ENCODE assay signal across 12 cellular contexts in genomic region chr10:31754803-31755624, GRCh38.
A peak's percentile ranks its signal among the peaks of the same experiment; 100 is the strongest.
DNase-seq lines count a peak whose midpoint lies in the region; ATAC-seq and TF ChIP-seq lines count a peak whose summit lies in the region.
"Had no signal": no experiment of that assay in that cellular context is flagged by ENCODE, and none has a peak within 500 bp of the region (broad histone marks: within the 10 kb centered on the region; RNA-seq: fewer than 3 reads in every experiment).

No MANE protein-coding gene starts in this region.

- peaks cover 7% of the 10 kb centered on the region for H3K4me1 Mint-ChIP-seq in memory B cell
- peaks cover 4 to 12% (median 5%) of the 10 kb centered on the region in 3 donors for H3K4me1 Mint-ChIP-seq in CD8-positive, alpha-beta memory T cell

- H3K27ac ChIP-seq in HUES64 (ENCODE audit: low read depth, low read length) (peak overlapping the region; percentile 64; the same call in 1 of the 2 replicates), breast epithelium (peak overlapping the region; percentile 31 to 34)
- no peak overlapping the region for H3K27ac ChIP-seq in CD8-positive, alpha-beta memory T cell (ENCODE audit: low read depth, low read length)

- no peak overlapping the region for H3K4me3 Mint-ChIP-seq in memory B cell
- no peak overlapping the region for H3K4me3 Mint-ChIP-seq in CD8-positive, alpha-beta memory T cell
- H3K4me3 Mint-ChIP-seq: activated naive CD4-positive, alpha-beta T cell treated with anti-CD3 and anti-CD28 coated beads for 36 hours; B cell had no signal

- H3K27me3 Mint-ChIP-seq in memory B cell = no peaks in the 10 kb centered on the region
- peaks cover 0 to 1% of the 10 kb centered on the region in 2 donors for H3K27me3 Mint-ChIP-seq in CD8-positive, alpha-beta memory T cell
- H3K27me3 Mint-ChIP-seq: B cell had no signal

- no peak for ATAC-seq in memory B cell (ENCODE audit: low read depth)
- ATAC-seq in GM18517 (IDR thresholded peaks at IDR 0.05; ENCODE audit: unreplicated experiment) = no peak
- no peak for ATAC-seq in HG03025 (IDR thresholded peaks at IDR 0.05; ENCODE audit: low FRiP score, unreplicated experiment)
- no peak for ATAC-seq in GM21390 (IDR thresholded peaks at IDR 0.05; ENCODE audit: unreplicated experiment)
- ATAC-seq: mucosa of descending colon had no signal

- H3K9me3 ChIP-seq in HUES64 (ENCODE audit: insufficient read depth, low read depth, low read length) = no peaks in the 10 kb centered on the region
- no peaks in the 10 kb centered on the region for H3K9me3 ChIP-seq in breast epithelium
- no peaks in the 10 kb centered on the region for H3K9me3 ChIP-seq in CD8-positive, alpha-beta memory T cell (ENCODE audit: low read length)
- H3K9me3 ChIP-seq: mucosa of descending colon had no signal

- peak overlapping the region; percentile 22; the same call in 1 of the 2 replicates for H3K9ac ChIP-seq in HUES64 (ENCODE audit: low read depth, low read length)

- no peaks in the 10 kb centered on the region for H3K9me3 Mint-ChIP-seq in memory B cell
- H3K9me3 Mint-ChIP-seq in CD8-positive, alpha-beta memory T cell = no peaks in the 10 kb centered on the region
- H3K9me3 Mint-ChIP-seq: activated naive CD4-positive, alpha-beta T cell treated with anti-CD3 and anti-CD28 coated beads for 36 hours had no signal

- H3K4me3 ChIP-seq in HUES64 (ENCODE audit: low read length) (no peak overlapping the region), breast epithelium (no peak overlapping the region)
- no peak overlapping the region for H3K4me3 ChIP-seq in CD8-positive, alpha-beta memory T cell (ENCODE audit: low read length)
- H3K4me3 ChIP-seq: mucosa of descending colon had no signal

- no peaks in the 10 kb centered on the region for H3K36me3 Mint-ChIP-seq in memory B cell
- peaks cover 0 to 3% (median 0%) of the 10 kb centered on the region in 3 donors for H3K36me3 Mint-ChIP-seq in CD8-positive, alpha-beta memory T cell

- H3K4me1 ChIP-seq in HUES64 (ENCODE audit: insufficient read depth, low read length) (peaks cover 43% of the 10 kb centered on the region), breast epithelium (peaks cover 0 to under 1% of the 10 kb centered on the region in 2 donors)
- H3K4me1 ChIP-seq in CD8-positive, alpha-beta memory T cell (ENCODE audit: insufficient read depth, low read length) = peaks cover 3% of the 10 kb centered on the region

- POLR2A ChIA-PET in CD8-positive, alpha-beta memory T cell (lab: Charles Lee) = no interaction called here

- H3K27me3 ChIP-seq in HUES64 (ENCODE audit: insufficient read depth, low read length) (no peaks in the 10 kb centered on the region), breast epithelium (no peaks in the 10 kb centered on the region)
- no peaks in the 10 kb centered on the region for H3K27me3 ChIP-seq in CD8-positive, alpha-beta memory T cell (ENCODE audit: insufficient read depth, low read length, poor library complexity, severe bottlenecking)

- CTCF ChIA-PET in CD8-positive, alpha-beta memory T cell (lab: Charles Lee) = no interaction called here

- DNase-seq in 8988T = peak; percentile 51
- peak in 1 of 2 donors; percentile 30 for DNase-seq in breast epithelium (ENCODE audit: low spot score in 2 of 2)
- DNase-seq in memory B cell (ENCODE audit: low spot score in 2 of 2) = no peak
- DNase-seq in CD8-positive, alpha-beta memory T cell = no peak
- DNase-seq: activated naive CD4-positive, alpha-beta T cell treated with anti-CD3 and anti-CD28 coated beads for 36 hours; mucosa of descending colon; NCI-H526 had no signal

- H3K27ac Mint-ChIP-seq in memory B cell = peak overlapping the region; percentile 65
- H3K27ac Mint-ChIP-seq in CD8-positive, alpha-beta memory T cell = peak overlapping the region in 2 of 8 donors; percentile 83 to 87
- H3K27ac Mint-ChIP-seq: activated naive CD4-positive, alpha-beta T cell treated with anti-CD3 and anti-CD28 coated beads for 36 hours; B cell had no signal

- H3K36me3 ChIP-seq in HUES64 (ENCODE audit: insufficient read depth, low read length) = no peaks in the 10 kb centered on the region
- H3K36me3 ChIP-seq in breast epithelium = no peaks in the 10 kb centered on the region
- no peaks in the 10 kb centered on the region for H3K36me3 ChIP-seq in CD8-positive, alpha-beta memory T cell (ENCODE audit: insufficient read depth, low read length)

- intact Hi-C loops in breast epithelium (cut with DNase I; ENCODE audit: low total_unique reads) = no loop called here

- no peak for TF ChIP-seq CTCF in breast epithelium (IDR thresholded peaks at IDR 0.05)

- no peak for TF ChIP-seq POLR2A in breast epithelium (IDR thresholded peaks at IDR 0.05)

- WGBS in HUES64 = 57% methylated on average over 14 of the region's 14 CpGs
